ENCODE assay signal across 10 cellular contexts in genomic region chr11:117814204-117814765, GRCh38. TPM values are rescaled to one million over a fixed set of nuclear protein-coding genes. Genes with fewer than 3 reads are reported as not detected.
A peak's percentile ranks its signal among the peaks of the same experiment; 100 is the strongest.
DNase-seq lines count a peak whose midpoint lies in the region; ATAC-seq, FAIRE-seq and TF ChIP-seq lines count a peak whose summit lies in the region.
"Had no signal": no experiment of that assay in that cellular context is flagged by ENCODE, and none has a peak within 500 bp of the region (broad histone marks: within the 10 kb centered on the region; RNA-seq: fewer than 3 reads in every experiment).

No MANE protein-coding gene starts in this region.

- DNase-seq in activated naive CD8-positive, alpha-beta T cell treated with anti-CD3 and anti-CD28 coated beads for 36 hours: no peak
- DNase-seq in pancreas (peak in 1 of 6 donors; percentile 34), left cardiac atrium (no peak), Right ventricle myocardium superior (no peak), testis (no peak)
- DNase-seq in activated T-cell treated with anti-CD3 and anti-CD28 coated beads, Interleukin-2, amount 50 U/mL, for 1 hour: no peak

- no peaks in the 10 kb centered on the region for H3K36me3 ChIP-seq in pancreas
- H3K36me3 ChIP-seq in testis (ENCODE audit: low read depth, missing control alignments): no peaks in the 10 kb centered on the region
- H3K36me3 ChIP-seq: cardiac muscle cell, sigmoid colon had no signal

- H3K4me3 ChIP-seq in pancreas (no peak overlapping the region), testis (no peak overlapping the region)
- H3K4me3 ChIP-seq: cardiac muscle cell, sigmoid colon had no signal

- intact Hi-C loops in pancreas (cut with DNase I): no loop called here
- intact Hi-C loops in left cardiac atrium (cut with DNase I): no loop called here
- intact Hi-C loops in Right ventricle myocardium superior (cut with DNase I): no loop called here
- intact Hi-C loops in testis (cut with DNase I; ENCODE audit: low total_unique reads): no loop called here

- TF ChIP-seq POLR2A in testis (IDR thresholded peaks at IDR 0.05): no peak

- H3K4me3 Mint-ChIP-seq in activated naive CD8-positive, alpha-beta T cell treated with anti-CD3 and anti-CD28 coated beads for 36 hours: no peak overlapping the region

- H3K9me3 ChIP-seq in pancreas (no peaks in the 10 kb centered on the region), testis (no peaks in the 10 kb centered on the region)
- H3K9me3 ChIP-seq: sigmoid colon had no signal

- H3K27me3 Mint-ChIP-seq in activated naive CD8-positive, alpha-beta T cell treated with anti-CD3 and anti-CD28 coated beads for 36 hours: no peaks in the 10 kb centered on the region

- peaks cover 14 to 35% (median 29%) of the 10 kb centered on the region in 3 donors for H3K4me1 ChIP-seq in pancreas
- peaks cover 32% of the 10 kb centered on the region for H3K4me1 ChIP-seq in testis

- peak overlapping the region; percentile 95 for H3K27ac Mint-ChIP-seq in activated naive CD8-positive, alpha-beta T cell treated with anti-CD3 and anti-CD28 coated beads for 36 hours

- peaks cover 50% of the 10 kb centered on the region for H3K4me1 Mint-ChIP-seq in activated naive CD8-positive, alpha-beta T cell treated with anti-CD3 and anti-CD28 coated beads for 36 hours

- peaks cover 3% of the 10 kb centered on the region for H3K36me3 Mint-ChIP-seq in activated naive CD8-positive, alpha-beta T cell treated with anti-CD3 and anti-CD28 coated beads for 36 hours

- peaks cover 2% of the 10 kb centered on the region for H3K9me3 Mint-ChIP-seq in activated naive CD8-positive, alpha-beta T cell treated with anti-CD3 and anti-CD28 coated beads for 36 hours

- WGBS in pancreas, 2 donors: 58 to 69% methylated on average over 7 of the region's 7 CpGs
- WGBS in testis, 2 donors: 83 to 89% methylated on average over 7 of the region's 7 CpGs

- H3K27me3 ChIP-seq in pancreas: no peaks in the 10 kb centered on the region
- no peaks in the 10 kb centered on the region for H3K27me3 ChIP-seq in testis
- H3K27me3 ChIP-seq: cardiac muscle cell, sigmoid colon had no signal

- FAIRE-seq in pancreas (lab: Jason Lieb, UNC): no peak

- peak; percentile 2 for ATAC-seq in GM19372 (IDR thresholded peaks at IDR 0.05; ENCODE audit: low read depth, unreplicated experiment)
- ATAC-seq in HG03139 (IDR thresholded peaks at IDR 0.05; ENCODE audit: unreplicated experiment): peak; percentile 2
- ATAC-seq in pancreas: peak in 3 of 4 donors; percentile 1 to 30 (median 9)
- ATAC-seq in left cardiac atrium: no peak
- no peak for ATAC-seq in Right ventricle myocardium superior (ENCODE audit: poor library complexity)

- no peak for TF ChIP-seq CTCF in pancreas (IDR thresholded peaks at IDR 0.05)
- no peak for TF ChIP-seq CTCF in testis (IDR thresholded peaks at IDR 0.05)

- H3K27ac ChIP-seq in pancreas: peak overlapping the region; percentile 64 to 91 (median 82)
- no peak overlapping the region for H3K27ac ChIP-seq in testis
- H3K27ac ChIP-seq: cardiac muscle cell had no signal

RNA-seq across cellular contexts. Expression of gene FXYD2, which starts 10.3 kb away (rescaled TPM):
- total RNA-seq in activated naive CD8-positive, alpha-beta T cell treated with anti-CD3 and anti-CD28 coated beads for 36 hours: 1 to 10 TPM; 8.3 to 8.8 TPM
- total RNA-seq in pancreas (100 to 1,000 TPM; 220 to 395 (median 314) TPM), left cardiac atrium (1 to 10 TPM; 1.6 to 1.9 TPM), Right ventricle myocardium superior (1.4 TPM), testis (1 to 10 TPM; 5.3 to 7.6 TPM)
- polyA plus RNA-seq in pancreas (1,000 to 10,000 TPM; 1,418 to 2,509 TPM), testis (ENCODE audit: insufficient read depth, low read depth, low replicate concordance) (8.3 TPM)

RNA-seq across cellular contexts. Expression of gene DSCAML1, which starts 17.3 kb away (rescaled TPM):
- total RNA-seq in activated naive CD8-positive, alpha-beta T cell treated with anti-CD3 and anti-CD28 coated beads for 36 hours: under 1 TPM; 0.87 to 0.94 TPM
- total RNA-seq in pancreas: 1 to 10 TPM in 5 of 6 donors, under 1 TPM in 1; 0.69 to 2.7 (median 1.8) TPM
- 1 to 10 TPM; 1.7 to 1.9 TPM for polyA plus RNA-seq in pancreas
- under 1 TPM; 0.76 to 0.88 TPM for total RNA-seq in left cardiac atrium
- total RNA-seq in Right ventricle myocardium superior: 0.83 TPM
- total RNA-seq in testis: 1 to 10 TPM; 3.0 to 6.1 TPM
- 1.6 TPM for polyA plus RNA-seq in testis (ENCODE audit: insufficient read depth, low read depth, low replicate concordance)
- polyA plus RNA-seq: cardiac muscle cell had no signal

Comparison
In these comparisons a context has a peak if more than half of its experiments do, and no peak if none do; other contexts are left out.
1. ATAC-seq: peak in GM19372 (single experiment), HG03139 (single experiment) and pancreas (3 of 4); none in left cardiac atrium (0 of 2) and Right ventricle myocardium superior (single experiment).
2. H3K27ac ChIP-seq: peak in pancreas (4 of 4); none in testis (0 of 2).
3. RNA of gene FXYD2, which starts 10.3 kb away (total RNA-seq): 220 to 395 TPM in pancreas; 8.3 to 8.8 TPM in activated naive CD8-positive, alpha-beta T cell treated with anti-CD3 and anti-CD28 coated beads for 36 hours, 5.3 to 7.6 TPM in testis, 1.6 to 1.9 TPM in left cardiac atrium and 1.4 TPM in Right ventricle myocardium superior (single experiment); every median in the first group is over 10 times any median in the second.